17 cellular contexts compared by ENCODE assay signal in genomic region chr12:62861586-62861985, GRCh38.
A peak's percentile ranks its signal among the peaks of the same experiment; 100 is the strongest.
DNase-seq lines count a peak whose midpoint lies in the region; ATAC-seq and TF ChIP-seq lines count a peak whose summit lies in the region.
"Had no signal": no experiment of that assay in that cellular context is flagged by ENCODE, and none has a peak within 500 bp of the region (broad histone marks: within the 10 kb centered on the region; RNA-seq: fewer than 3 reads in every experiment).

No MANE protein-coding gene starts in this region.

- H3K27ac ChIP-seq in WERI-Rb-1 (no peak overlapping the region; the same call in 1 of the 2 replicates), heart left ventricle (peak overlapping the region in 6 of 12 donors; percentile 4 to 69 (median 46)), psoas muscle (no peak overlapping the region), smooth muscle cell (ENCODE audit: low read depth) (no peak overlapping the region)

- H3K27me3 ChIP-seq in WERI-Rb-1 (ENCODE audit: insufficient read depth, low read depth, severe bottlenecking), result no peaks in the 10 kb centered on the region
- H3K27me3 ChIP-seq in heart left ventricle, result no peaks in the 10 kb centered on the region
- no peaks in the 10 kb centered on the region for H3K27me3 ChIP-seq in psoas muscle (ENCODE audit: insufficient read depth in 3 of 3, low read length in 2 of 3)
- no peaks in the 10 kb centered on the region for H3K27me3 ChIP-seq in smooth muscle cell (ENCODE audit: low read depth)

- no peak overlapping the region for H3K4me2 ChIP-seq in smooth muscle cell

- 39 to 56% (median 49%) methylated on average over 4 of the region's 4 CpGs for WGBS in heart left ventricle, 4 donors
- 25 to 43% (median 30%) methylated on average over 4 of the region's 4 CpGs for WGBS in psoas muscle, 3 donors
- 84% methylated on average over 4 of the region's 4 CpGs for WGBS in smooth muscle cell (ENCODE audit: low lambda C conversion rate)

- intact Hi-C loops in heart left ventricle (cut with DNase I) (loop anchor here in 4 of 10 donors (5.0 to 10.0 kb wide), 2 partner anchors 71 to 73 kb away; partner anchors contain the start of gene PPM1H (in 3 of the 4)), psoas muscle (cut with DNase I) (no loop called here)

- H3K79me2 ChIP-seq in smooth muscle cell (ENCODE audit: low read depth), result no peaks in the 10 kb centered on the region

- H3K4me1 ChIP-seq in heart left ventricle (peaks cover 6 to 65% (median 29%) of the 10 kb centered on the region in 12 donors), psoas muscle (peaks cover 6% of the 10 kb centered on the region), smooth muscle cell (ENCODE audit: low read depth) (peaks cover 6% of the 10 kb centered on the region)

- peak in 8 of 14 donors; percentile 12 to 93 (median 24) for DNase-seq in C1 segment of cervical spinal cord (lab: John Stamatoyannopoulos, UW)
- DNase-seq in WERI-Rb-1, result peak; percentile 15
- peak in 1 of 5 donors; percentile 33 for DNase-seq in heart left ventricle
- no peak for DNase-seq in psoas muscle
- DNase-seq in KG1 (lab: John Stamatoyannopoulos, UW), result no peak
- DNase-seq in NCI-H146 (lab: John Stamatoyannopoulos, UW), result no peak
- no peak for DNase-seq in NOMO-1 treated with dmso at 0.1 percent for 144 hours (lab: John Stamatoyannopoulos, UW; ENCODE audit: unreplicated experiment)
- DNase-seq in smooth muscle cell (lab: John Stamatoyannopoulos, UW; ENCODE audit: unreplicated experiment), result no peak
- DNase-seq: activated CD4-positive, CD25-positive, alpha-beta regulatory T cell; amniotic stem cell; cortex of kidney; GF-D8; NCI-H1930; NCI-H510A; SHP77 treated with DMSO at 0.1 percent for 48 hours; T-helper 17 cell had no signal

- H3K9me3 ChIP-seq in WERI-Rb-1 (ENCODE audit: severe bottlenecking), result no peaks in the 10 kb centered on the region
- no peaks in the 10 kb centered on the region for H3K9me3 ChIP-seq in heart left ventricle
- no peaks in the 10 kb centered on the region for H3K9me3 ChIP-seq in psoas muscle
- H3K9me3 ChIP-seq in smooth muscle cell (replicated peaks; ENCODE audit: low read depth), result no peaks in the 10 kb centered on the region

- H2AFZ ChIP-seq in smooth muscle cell (ENCODE audit: low read depth), result no peak overlapping the region

- no peaks in the 10 kb centered on the region for H3K36me3 ChIP-seq in WERI-Rb-1
- H3K36me3 ChIP-seq in heart left ventricle, result no peaks in the 10 kb centered on the region
- H3K36me3 ChIP-seq in psoas muscle (ENCODE audit: insufficient read depth in 1 of 2, low read depth in 1 of 2), result no peaks in the 10 kb centered on the region
- no peaks in the 10 kb centered on the region for H3K36me3 ChIP-seq in smooth muscle cell (ENCODE audit: low read depth)

- H3F3A ChIP-seq in smooth muscle cell (ENCODE audit: low read depth), result no peaks in the 10 kb centered on the region

- TF ChIP-seq POLR2A in heart left ventricle (IDR thresholded peaks at IDR 0.05), result no peak

- H3K4me3 ChIP-seq in WERI-Rb-1 (ENCODE audit: low read depth, low read length) (no peak overlapping the region; the same call in 1 of the 2 replicates), heart left ventricle (peak overlapping the region in 1 of 12 donors; percentile 41), psoas muscle (no peak overlapping the region), smooth muscle cell (no peak overlapping the region)

- peak in 3 of 4 donors; percentile 26 to 68 (median 30) for ATAC-seq in heart left ventricle
- ATAC-seq in psoas muscle, result peak; percentile 25 to 71 (median 58)
- ATAC-seq: natural killer cell treated with Interleukin-12 subunit alpha and Interleukin-12 subunit beta and Interleukin-15 and Interleukin-18, amount 100 ng/mL, for 72 hours; T-helper 17 cell had no signal

- TF ChIP-seq CTCF in WERI-Rb-1 (IDR thresholded peaks at IDR 0.05; ENCODE audit: low read depth, low read length) (no peak), heart left ventricle (IDR thresholded peaks at IDR 0.05) (no peak), psoas muscle (IDR thresholded peaks at IDR 0.05) (no peak), smooth muscle cell (IDR thresholded peaks at IDR 0.05; ENCODE audit: borderline replicate concordance, insufficient read depth, poor library complexity, severe bottlenecking) (no peak)

- H4K20me1 ChIP-seq in smooth muscle cell (ENCODE audit: low read depth), result no peaks in the 10 kb centered on the region

- H3K9ac ChIP-seq in smooth muscle cell (ENCODE audit: low read depth), result no peak overlapping the region

Comparison
In these comparisons a context has a peak if more than half of its experiments do, and no peak if none do; other contexts are left out.
1. DNase-seq: peak in C1 segment of cervical spinal cord (8 of 14) and WERI-Rb-1 (single experiment); none in psoas muscle (0 of 2), KG1 (single experiment), NCI-H146 (single experiment), NOMO-1 treated with dmso at 0.1 percent for 144 hours (single experiment) and smooth muscle cell (single experiment).